26 cellular contexts compared by ENCODE assay signal in genomic region chr11:134994431-134994830, GRCh38.
"Had no signal": no experiment of that assay in that cellular context is flagged by ENCODE, and none has a peak within 500 bp of the region (broad histone marks: within the 10 kb centered on the region; RNA-seq: fewer than 3 reads in every experiment).

No MANE protein-coding gene starts in this region.

- H3K9me3 ChIP-seq: esophagus squamous epithelium, heart right ventricle, spleen, tibial nerve had no signal

- H3K27me3 ChIP-seq: tibial nerve had no signal

- H3K27ac Mint-ChIP-seq: activated CD4-positive, alpha-beta memory T cell treated with anti-CD3 and anti-CD28 coated beads, Interleukin-2, amount 10 ng/mL, durations not matched to agents 7 days and 5 days; activated CD4-positive, alpha-beta T cell treated with anti-CD3 and anti-CD28 coated beads, Interleukin-2, amount 10 ng/mL, durations not matched to agents 7 days and 5 days; activated naive CD4-positive, alpha-beta T cell treated with anti-CD3 and anti-CD28 coated beads, Interleukin-2, amount 50 U/mL, for 24 hours; activated T-helper 17 cell treated with anti-CD3 and anti-CD28 coated beads, Interleukin-2, amount 50 U/mL, for 72 hours; dendritic cell treated with granulocyte-macrophage colony-stimulating factor and Interleukin-4, amounts not matched to agents 40 ng/mL and 50 ng/mL, for 4 days; naive B cell had no signal

- H3K4me1 ChIP-seq: esophagus squamous epithelium, spleen had no signal

- H3K4me1 Mint-ChIP-seq: activated CD4-positive, alpha-beta memory T cell treated with anti-CD3 and anti-CD28 coated beads, Interleukin-2, amount 10 ng/mL, durations not matched to agents 7 days and 5 days; activated CD4-positive, alpha-beta T cell treated with anti-CD3 and anti-CD28 coated beads, Interleukin-2, amount 10 ng/mL, durations not matched to agents 7 days and 5 days; activated naive CD4-positive, alpha-beta T cell treated with anti-CD3 and anti-CD28 coated beads, Interleukin-2, amount 50 U/mL, for 24 hours; activated T-helper 17 cell treated with anti-CD3 and anti-CD28 coated beads, Interleukin-2, amount 50 U/mL, for 72 hours; central memory CD8-positive, alpha-beta T cell; naive B cell had no signal

- H3K9me3 Mint-ChIP-seq: activated CD4-positive, alpha-beta memory T cell treated with anti-CD3 and anti-CD28 coated beads, Interleukin-2, amount 10 ng/mL, durations not matched to agents 7 days and 5 days; activated CD4-positive, alpha-beta T cell treated with anti-CD3 and anti-CD28 coated beads, Interleukin-2, amount 10 ng/mL, durations not matched to agents 7 days and 5 days; activated naive CD4-positive, alpha-beta T cell treated with anti-CD3 and anti-CD28 coated beads, Interleukin-2, amount 50 U/mL, for 24 hours; activated T-cell treated with anti-CD3 and anti-CD28 coated beads, Interleukin-2, amount 50 U/mL, for 4 hours; activated T-helper 17 cell treated with anti-CD3 and anti-CD28 coated beads, Interleukin-2, amount 50 U/mL, for 72 hours; central memory CD8-positive, alpha-beta T cell; dendritic cell treated with granulocyte-macrophage colony-stimulating factor and Interleukin-4, amounts not matched to agents 40 ng/mL and 50 ng/mL, for 4 days had no signal

- H3K36me3 ChIP-seq: esophagus squamous epithelium, heart right ventricle, spleen, tibial nerve had no signal

- H3K27me3 Mint-ChIP-seq: dendritic cell treated with granulocyte-macrophage colony-stimulating factor and Interleukin-4, amounts not matched to agents 40 ng/mL and 50 ng/mL, for 4 days had no signal

- H3K4me3 ChIP-seq: esophagus squamous epithelium, heart right ventricle, spleen, tibial nerve had no signal

- H3K36me3 Mint-ChIP-seq: activated naive CD4-positive, alpha-beta T cell treated with anti-CD3 and anti-CD28 coated beads, Interleukin-2, amount 50 U/mL, for 24 hours; naive B cell had no signal

- DNase-seq: activated CD4-positive, alpha-beta memory T cell treated with anti-CD3 and anti-CD28 coated beads, Interleukin-2, amount 10 ng/mL, durations not matched to agents 7 days and 5 days; activated CD4-positive, alpha-beta T cell treated with anti-CD3 and anti-CD28 coated beads for 1 hour; activated CD4-positive, alpha-beta T cell treated with anti-CD3 and anti-CD28 coated beads, Interleukin-2, amount 10 ng/mL, durations not matched to agents 7 days and 5 days; activated CD8-positive, alpha-beta memory T cell treated with anti-CD3 and anti-CD28 coated beads, Interleukin-2, amount 50 U/mL, for 48 hours; activated gamma-delta T cell treated with Interleukin-2 at 50 U/mL for 16 hours; activated T-cell treated with anti-CD3 and anti-CD28 coated beads, Interleukin-2, amount 50 U/mL, for 4 hours; anterior cingulate cortex; effector CD4-positive, alpha-beta T cell; esophagus squamous epithelium; foreskin melanocyte; heart right ventricle; left cardiac atrium; left ventricle myocardium superior; naive B cell; posterior cingulate gyrus; right cardiac atrium; spleen; stimulated activated CD4-positive, alpha-beta T cell treated with anti-CD3 and anti-CD28 coated beads, Interleukin-2, amount 100 ng/mL, for 48 hours; stimulated activated naive CD4-positive, alpha-beta T cell treated with Interleukin-2 at 50 U/mL for 16 hours; T-helper 2 cell had no signal

- ATAC-seq: activated T-cell treated with anti-CD3 and anti-CD28 coated beads, Interleukin-2, amount 50 U/mL, for 4 hours; activated T-helper 17 cell treated with anti-CD3 and anti-CD28 coated beads, Interleukin-2, amount 50 U/mL, for 72 hours; heart right ventricle; left cardiac atrium; left ventricle myocardium superior; right cardiac atrium had no signal

- H3K4me3 Mint-ChIP-seq: activated CD4-positive, alpha-beta memory T cell treated with anti-CD3 and anti-CD28 coated beads, Interleukin-2, amount 10 ng/mL, durations not matched to agents 7 days and 5 days; activated CD4-positive, alpha-beta T cell treated with anti-CD3 and anti-CD28 coated beads, Interleukin-2, amount 10 ng/mL, durations not matched to agents 7 days and 5 days; activated naive CD4-positive, alpha-beta T cell treated with anti-CD3 and anti-CD28 coated beads, Interleukin-2, amount 50 U/mL, for 24 hours; activated T-cell treated with anti-CD3 and anti-CD28 coated beads, Interleukin-2, amount 50 U/mL, for 4 hours; activated T-helper 17 cell treated with anti-CD3 and anti-CD28 coated beads, Interleukin-2, amount 50 U/mL, for 72 hours; central memory CD8-positive, alpha-beta T cell; dendritic cell treated with granulocyte-macrophage colony-stimulating factor and Interleukin-4, amounts not matched to agents 40 ng/mL and 50 ng/mL, for 4 days; naive B cell had no signal

- H3K27ac ChIP-seq: epithelial cell of prostate, esophagus squamous epithelium, spleen, tibial nerve had no signal
